Comparison of ENCODE assay signal across 19 cellular contexts in genomic region chr10:11006428-11006825, GRCh38. TPM values are rescaled to one million over a fixed set of nuclear protein-coding genes. Genes with fewer than 3 reads are reported as not detected.
DNase-seq lines count a peak whose midpoint lies in the region; ATAC-seq, FAIRE-seq and TF ChIP-seq lines count a peak whose summit lies in the region.
"Had no signal": no experiment of that assay in that cellular context is flagged by ENCODE, and none has a peak within 500 bp of the region (broad histone marks: within the 10 kb centered on the region; RNA-seq: fewer than 3 reads in every experiment).

No MANE protein-coding gene starts in this region.

- WGBS in esophagus muscularis mucosa: 77% methylated on average over 3 of the region's 3 CpGs
- 26 to 28% methylated on average over 3 of the region's 3 CpGs for WGBS in pancreas, 2 donors

- H3K4me3 Mint-ChIP-seq in nephron: peak overlapping the region; percentile 73 to 95 (median 90)
- H3K4me3 Mint-ChIP-seq in activated T-helper 2 cell treated with anti-CD3 and anti-CD28 coated beads, Interferon-gamma antibody, Interleukin-2, Interleukin-4, amounts not matched to agents 10 μg/mL and 5 μg/mL and 100 μg/mL, durations not matched to agents 14 hours and 24 hours and 36 hours (ENCODE audit: low read depth): no peak overlapping the region
- H3K4me3 Mint-ChIP-seq: CD8-positive, alpha-beta memory T cell had no signal

- no peak for ATAC-seq in pancreas
- ATAC-seq: A549 had no signal

- H3K4me1 ChIP-seq in esophagus muscularis mucosa (peaks cover 0 to 18% (median 6%) of the 10 kb centered on the region in 4 donors), pancreas (no peaks in the 10 kb centered on the region)
- H3K4me1 ChIP-seq: A549, BLaER1 had no signal

- H3K9me3 Mint-ChIP-seq in nephron: no peaks in the 10 kb centered on the region
- no peaks in the 10 kb centered on the region for H3K9me3 Mint-ChIP-seq in activated T-helper 2 cell treated with anti-CD3 and anti-CD28 coated beads, Interferon-gamma antibody, Interleukin-2, Interleukin-4, amounts not matched to agents 10 μg/mL and 5 μg/mL and 100 μg/mL, durations not matched to agents 14 hours and 24 hours and 36 hours
- H3K9me3 Mint-ChIP-seq: CD8-positive, alpha-beta memory T cell had no signal

- intact Hi-C loops in esophagus muscularis mucosa (cut with DNase I): no loop called here
- intact Hi-C loops in activated T-helper 2 cell treated with anti-CD3 and anti-CD28 coated beads, Interferon-gamma antibody, Interleukin-2, Interleukin-4, amounts not matched to agents 10 μg/mL and 5 μg/mL and 100 μg/mL, durations not matched to agents 14 hours and 24 hours and 36 hours (cut with micrococcal nuclease): no loop called here
- intact Hi-C loops in pancreas (cut with DNase I): no loop called here

- H3K9me3 ChIP-seq in esophagus muscularis mucosa (no peaks in the 10 kb centered on the region), pancreas (no peaks in the 10 kb centered on the region)
- H3K9me3 ChIP-seq: A549, BLaER1 had no signal

- no peak for TF ChIP-seq POLR2A in esophagus muscularis mucosa (IDR thresholded peaks at IDR 0.05; ENCODE audit: low read depth)

- no peak for TF ChIP-seq EP300 in esophagus muscularis mucosa (IDR thresholded peaks at IDR 0.05)

- TF ChIP-seq CTCF in esophagus muscularis mucosa (IDR thresholded peaks at IDR 0.05) (no peak), nephron (IDR thresholded peaks at IDR 0.05; ENCODE audit: unreplicated experiment in 3 of 3) (no peak), pancreas (IDR thresholded peaks at IDR 0.05) (no peak)

- H3K4me1 Mint-ChIP-seq in nephron: peaks cover 52% of the 10 kb centered on the region
- peaks cover 7% of the 10 kb centered on the region for H3K4me1 Mint-ChIP-seq in activated T-helper 2 cell treated with anti-CD3 and anti-CD28 coated beads, Interferon-gamma antibody, Interleukin-2, Interleukin-4, amounts not matched to agents 10 μg/mL and 5 μg/mL and 100 μg/mL, durations not matched to agents 14 hours and 24 hours and 36 hours (ENCODE audit: low read depth)

- peaks cover 9% of the 10 kb centered on the region for H3K27me3 Mint-ChIP-seq in nephron (ENCODE audit: low read depth)
- peaks cover 61% of the 10 kb centered on the region for H3K27me3 Mint-ChIP-seq in activated T-helper 2 cell treated with anti-CD3 and anti-CD28 coated beads, Interferon-gamma antibody, Interleukin-2, Interleukin-4, amounts not matched to agents 10 μg/mL and 5 μg/mL and 100 μg/mL, durations not matched to agents 14 hours and 24 hours and 36 hours (ENCODE audit: low read depth)

- H3K36me3 Mint-ChIP-seq in nephron (ENCODE audit: low read depth): no peaks in the 10 kb centered on the region
- no peaks in the 10 kb centered on the region for H3K36me3 Mint-ChIP-seq in activated T-helper 2 cell treated with anti-CD3 and anti-CD28 coated beads, Interferon-gamma antibody, Interleukin-2, Interleukin-4, amounts not matched to agents 10 μg/mL and 5 μg/mL and 100 μg/mL, durations not matched to agents 14 hours and 24 hours and 36 hours (ENCODE audit: low read depth)
- H3K36me3 Mint-ChIP-seq: CD8-positive, alpha-beta memory T cell had no signal

- DNase-seq in esophagus muscularis mucosa (ENCODE audit: extremely low spot score): no peak
- no peak for DNase-seq in SHP77 treated with DMSO at 0.1 percent for 48 hours (lab: John Stamatoyannopoulos, UW)
- no peak for DNase-seq in activated T-helper 2 cell treated with anti-CD3 and anti-CD28 coated beads, Interferon-gamma antibody, Interleukin-2, Interleukin-4, amounts not matched to agents 10 μg/mL and 5 μg/mL and 100 μg/mL, durations not matched to agents 14 hours and 24 hours and 36 hours (ENCODE audit: low spot score)
- DNase-seq in NCI-H1417 treated with DMSO at 0.1 percent for 48 hours (lab: John Stamatoyannopoulos, UW): no peak
- DNase-seq in pancreas: no peak
- DNase-seq: CD8-positive, alpha-beta memory T cell; DMS79; NCI-H1092 treated with DMSO at 0.1 percent for 48 hours; NCI-H2171 treated with DMSO at 0.1 percent for 48 hours; NCI-H446 treated with DMSO at 0.1 percent for 48 hours; NCI-H69; NK-92 treated with Interleukin-12 subunit alpha and Interleukin-12 subunit beta, amount 100 ng/mL, for 24 hours; SHP77 had no signal

- H3K27ac ChIP-seq in angular gyrus (ENCODE audit: low read depth, low read length) (peak overlapping the region; percentile 29), esophagus muscularis mucosa (replicated peaks in 1 of 4) (no peak overlapping the region), temporal lobe (ENCODE audit: low read depth, low read length) (peak overlapping the region; percentile 83), pancreas (no peak overlapping the region)
- H3K27ac ChIP-seq: A549, BLaER1 had no signal

- H3K27me3 ChIP-seq in esophagus muscularis mucosa (no peaks in the 10 kb centered on the region), pancreas (peaks cover 0 to 14% (median 6%) of the 10 kb centered on the region in 4 donors)
- H3K27me3 ChIP-seq: BLaER1 had no signal

- no peak for FAIRE-seq in pancreas (lab: Jason Lieb, UNC)
- FAIRE-seq: A549, H54 had no signal

- H3K27ac Mint-ChIP-seq in nephron: peak overlapping the region; percentile 30 to 86 (median 59)
- H3K27ac Mint-ChIP-seq in activated T-helper 2 cell treated with anti-CD3 and anti-CD28 coated beads, Interferon-gamma antibody, Interleukin-2, Interleukin-4, amounts not matched to agents 10 μg/mL and 5 μg/mL and 100 μg/mL, durations not matched to agents 14 hours and 24 hours and 36 hours: no peak overlapping the region
- H3K27ac Mint-ChIP-seq: CD8-positive, alpha-beta memory T cell had no signal

- peak overlapping the region in 3 of 4 donors; percentile 18 to 26 (median 23) for H3K4me3 ChIP-seq in esophagus muscularis mucosa
- no peak overlapping the region for H3K4me3 ChIP-seq in pancreas
- H3K4me3 ChIP-seq: A549, BLaER1 had no signal

- H3K36me3 ChIP-seq in esophagus muscularis mucosa (no peaks in the 10 kb centered on the region), pancreas (no peaks in the 10 kb centered on the region)
- H3K36me3 ChIP-seq: BLaER1 had no signal

RNA-seq across cellular contexts. Expression of gene CELF2, which starts 11.2 kb away (rescaled TPM):
- total RNA-seq in esophagus muscularis mucosa (100 to 1,000 TPM in 3 of 4 donors, 10 to 100 TPM in 1; 81.8 to 128 (median 104) TPM), temporal lobe (129 TPM), pancreas (10 to 100 TPM in 1 of 6 donors, 1 to 10 TPM in 5; 1.2 to 11.7 (median 3.8) TPM)
- 131 and 134 TPM in 2 replicates for total RNA-seq in activated T-helper 2 cell treated with anti-CD3 and anti-CD28 coated beads, Interferon-gamma antibody, Interleukin-2, Interleukin-4, amounts not matched to agents 10 μg/mL and 5 μg/mL and 100 μg/mL, durations not matched to agents 14 hours and 24 hours and 36 hours
- polyA plus RNA-seq in pancreas: 1 to 10 TPM; 1.4 to 1.6 TPM

Comparison
In these comparisons a context has a peak if more than half of its experiments do, and no peak if none do; other contexts are left out.
1. H3K27ac ChIP-seq: peak in angular gyrus (single experiment) and temporal lobe (single experiment); none in esophagus muscularis mucosa (0 of 4) and pancreas (0 of 4).
2. H3K4me3 ChIP-seq: peak in esophagus muscularis mucosa (3 of 4); none in pancreas (0 of 4).
3. RNA of gene CELF2, which starts 11.2 kb away (total RNA-seq): 131 to 134 TPM in activated T-helper 2 cell treated with anti-CD3 and anti-CD28 coated beads, Interferon-gamma antibody, Interleukin-2, Interleukin-4, amounts not matched to agents 10 μg/mL and 5 μg/mL and 100 μg/mL, durations not matched to agents 14 hours and 24 hours and 36 hours, 129 TPM in temporal lobe (single experiment) and 81.8 to 128 TPM in esophagus muscularis mucosa; 1.2 to 11.7 TPM in pancreas; every median in the first group is over 4 times any median in the second.